In genomic region chr1:159996653-159997052, GRCh38 we compare ENCODE assay signal across 13 cellular contexts. TPM values are rescaled to one million over a fixed set of nuclear protein-coding genes. Genes with fewer than 3 reads are reported as not detected.
DNase-seq lines count a peak whose midpoint lies in the region; ATAC-seq and TF ChIP-seq lines count a peak whose summit lies in the region.
"Had no signal": no experiment of that assay in that cellular context is flagged by ENCODE, and none has a peak within 500 bp of the region (broad histone marks: within the 10 kb centered on the region; RNA-seq: fewer than 3 reads in every experiment).

No MANE protein-coding gene starts in this region.

- H3K4me3 ChIP-seq in RWPE2 (ENCODE audit: severe bottlenecking), result no peak overlapping the region

- no peaks in the 10 kb centered on the region for H3K27me3 ChIP-seq in RWPE2 (ENCODE audit: insufficient read depth, poor library complexity, severe bottlenecking)

- no peaks in the 10 kb centered on the region for H3K9me3 ChIP-seq in RWPE2 (ENCODE audit: severe bottlenecking)

- TF ChIP-seq CTCF in RWPE2 (IDR thresholded peaks at IDR 0.05; ENCODE audit: poor library complexity, severe bottlenecking), result no peak

- H3K27ac ChIP-seq in RWPE2 (ENCODE audit: poor library complexity, severe bottlenecking), result peak overlapping the region; percentile 55
- H3K27ac ChIP-seq: parathyroid adenoma had no signal

- ATAC-seq in RWPE2 (ENCODE audit: low read depth) (peak; percentile 98), HG02759 (IDR thresholded peaks at IDR 0.05; ENCODE audit: unreplicated experiment) (no peak), HG03565 (IDR thresholded peaks at IDR 0.05; ENCODE audit: unreplicated experiment) (no peak), GM21360 (IDR thresholded peaks at IDR 0.05; ENCODE audit: unreplicated experiment) (no peak)

- peak; percentile 80 for DNase-seq in GM04503 (ENCODE audit: low read depth)
- no peak for DNase-seq in RWPE2 (ENCODE audit: low spot score)
- peak; percentile 22 for DNase-seq in fibroblast of the conjunctiva (ENCODE audit: low read depth)
- peak; percentile 63 for DNase-seq in renal cortical epithelial cell (ENCODE audit: low read depth)
- DNase-seq in NCI-H526 (lab: John Stamatoyannopoulos, UW), result no peak
- DNase-seq: DND-41, MV-4-11, NCI-H748 treated with DMSO at 0.1 percent for 48 hours had no signal

- no peaks in the 10 kb centered on the region for H3K36me3 ChIP-seq in RWPE2 (ENCODE audit: low read depth)

- H3K4me1 ChIP-seq in RWPE2 (ENCODE audit: insufficient read depth, poor library complexity, severe bottlenecking), result peaks cover 9% of the 10 kb centered on the region
- H3K4me1 ChIP-seq: parathyroid adenoma had no signal

RNA-seq across cellular contexts. Expression of gene PIGM, which starts 35.1 kb away (rescaled TPM):
- 4.0 and 5.2 TPM in 2 replicates for total RNA-seq in renal cortical epithelial cell

RNA-seq across cellular contexts. Expression of gene SLAMF9, which starts 42.6 kb away (rescaled TPM):
- total RNA-seq in renal cortical epithelial cell, result not detected in 2 replicates
- total RNA-seq: activated CD8-positive, alpha-beta memory T cell treated with anti-CD3 and anti-CD28 coated beads for 36 hours had no signal

RNA-seq across cellular contexts. Expression of gene IGSF9, which starts 51.2 kb away (rescaled TPM):
- total RNA-seq in renal cortical epithelial cell, result not detected in 2 replicates

Comparison
In these comparisons a context has a peak if more than half of its experiments do, and no peak if none do; other contexts are left out.
1. DNase-seq: peak in GM04503 (single experiment), fibroblast of the conjunctiva (single experiment) and renal cortical epithelial cell (single experiment); none in RWPE2 (single experiment) and NCI-H526 (0 of 2).